In the genomic region with DNA sequence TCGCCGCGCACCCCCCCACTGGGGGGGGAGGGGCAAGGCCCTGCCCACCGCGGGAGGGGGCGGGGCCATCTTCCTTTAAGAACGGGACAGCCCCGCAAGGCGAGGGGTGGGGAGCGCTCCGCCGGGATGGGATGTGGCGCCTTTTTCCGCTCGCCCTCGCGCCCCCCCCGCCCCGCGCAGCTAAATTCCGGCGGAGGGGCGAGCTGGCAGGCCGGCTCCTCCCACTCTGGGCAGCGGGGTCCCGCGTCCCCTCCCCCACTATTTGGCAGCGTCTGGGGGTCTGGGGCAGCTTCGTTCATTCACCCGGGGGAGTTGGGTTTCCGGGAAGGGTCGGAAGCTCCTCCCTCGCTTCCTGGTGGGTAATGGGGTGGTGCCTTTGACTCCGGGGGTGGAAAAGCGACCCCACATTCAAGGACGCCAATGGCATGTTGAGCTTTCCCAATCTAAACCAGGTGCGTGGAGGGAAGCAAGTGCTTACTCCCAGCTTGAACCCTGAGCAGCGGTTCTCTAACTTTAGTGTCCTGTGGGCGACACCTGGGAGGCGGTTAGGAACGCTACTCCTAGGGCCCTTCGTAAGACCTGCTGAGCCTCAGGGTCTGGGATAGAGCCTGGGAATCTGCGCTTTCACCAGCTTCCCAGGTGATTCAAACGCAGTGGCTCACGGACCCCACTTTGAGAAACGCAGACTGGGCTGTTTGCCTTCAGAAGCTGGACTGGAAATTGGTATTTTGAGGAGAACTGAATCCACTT, we compare ENCODE assay signal across 8 cellular contexts. TPM values are rescaled to one million over a fixed set of nuclear protein-coding genes. Genes with fewer than 3 reads are reported as not detected.
DNase-seq lines count a peak whose midpoint lies in the region; ATAC-seq and TF ChIP-seq lines count a peak whose summit lies in the region.

No MANE protein-coding gene starts in this region.

- H3K36me3 ChIP-seq in WERI-Rb-1 (peaks cover 20% of the 10 kb centered on the region), mammary epithelial cell (ENCODE audit: insufficient read depth, low read length) (no peaks in the 10 kb centered on the region)

- peaks cover 38% of the 10 kb centered on the region for H3K4me1 ChIP-seq in mammary epithelial cell (ENCODE audit: insufficient read depth, low read length)

- intact Hi-C loops in mammary epithelial cell (cut with micrococcal nuclease): loop anchor here (1.0 to 2.0 kb wide), 2 partner anchors 126 to 152 kb away; partner anchors contain the start of genes PLAGL2 and POFUT1

- DNase-seq in AG20443 (ENCODE audit: low spot score): peak; percentile 88
- DNase-seq in NCI-H1105 treated with DMSO at 0.1 percent for 48 hours (lab: John Stamatoyannopoulos, UW): peak; percentile 21
- DNase-seq in WERI-Rb-1: peak; percentile 68
- DNase-seq in mammary epithelial cell: peak; percentile 44
- peak; percentile 58 to 62 (median 60) for DNase-seq in immature natural killer cell
- peak; percentile 79 for DNase-seq in stimulated activated CD4-positive, alpha-beta T cell treated with anti-CD3 and anti-CD28 coated beads, Interleukin-12 subunit alpha, Interleukin-12 subunit beta, amount 100 ng/mL, for 4 hours

- H3K27me3 Mint-ChIP-seq in immature natural killer cell (ENCODE audit: low read depth in 3 of 3): peaks cover 11 to 14% (median 11%) of the 10 kb centered on the region in 3 donors

- H3K9me3 Mint-ChIP-seq in immature natural killer cell: no peaks in the 10 kb centered on the region

- peak overlapping the region; percentile 30 for H2AFZ ChIP-seq in mammary epithelial cell (ENCODE audit: low read depth, low read length)

- peak overlapping the region; percentile 83 for H3K9ac ChIP-seq in mammary epithelial cell (ENCODE audit: insufficient read depth, low read length)

- peak overlapping the region; percentile 74 for H3K4me2 ChIP-seq in mammary epithelial cell (ENCODE audit: insufficient read depth, low read depth, low read length)

- peak overlapping the region; percentile 80 to 92 (median 90) for H3K27ac Mint-ChIP-seq in immature natural killer cell

- H3K27me3 ChIP-seq in WERI-Rb-1 (ENCODE audit: insufficient read depth, low read depth, severe bottlenecking): no peaks in the 10 kb centered on the region
- H3K27me3 ChIP-seq in mammary epithelial cell (ENCODE audit: insufficient read depth, low read length): no peaks in the 10 kb centered on the region

- ATAC-seq in GM19372 (IDR thresholded peaks at IDR 0.05; ENCODE audit: low read depth, unreplicated experiment) (peak; percentile 30), HG03442 (IDR thresholded peaks at IDR 0.05; ENCODE audit: unreplicated experiment) (no peak)

- peaks cover 55% of the 10 kb centered on the region for H3K79me2 ChIP-seq in mammary epithelial cell (ENCODE audit: insufficient read depth, low read length)

- H3K27ac ChIP-seq in WERI-Rb-1: peak overlapping the region; percentile 96
- peak overlapping the region; percentile 53 for H3K27ac ChIP-seq in mammary epithelial cell (ENCODE audit: insufficient read depth, low read depth, low read length)

- no peaks in the 10 kb centered on the region for H3K36me3 Mint-ChIP-seq in immature natural killer cell

- no peak for TF ChIP-seq CTCF in WERI-Rb-1 (IDR thresholded peaks at IDR 0.05; ENCODE audit: low read depth, low read length)
- no peak for TF ChIP-seq CTCF in mammary epithelial cell (conservative IDR thresholded peaks at IDR 0.05 in 1 of 2, IDR thresholded peaks at IDR 0.05 in 1 of 2; ENCODE audit: extremely low read depth in 1 of 2, insufficient read depth in 1 of 2, low read depth in 1 of 2, low read length in 2 of 2)

- peak overlapping the region; percentile 83 for H3K4me3 ChIP-seq in WERI-Rb-1 (ENCODE audit: low read depth, low read length)
- peak overlapping the region; percentile 46 to 70 (median 64) for H3K4me3 ChIP-seq in mammary epithelial cell (replicated peaks in 1 of 3; ENCODE audit: insufficient read depth in 1 of 3, low read depth in 2 of 3, low read length in 3 of 3)

- WGBS in mammary epithelial cell (ENCODE audit: low coverage, missing lambda C conversion rate): 2% methylated on average over 13 of the region's 46 CpGs

- peak overlapping the region; percentile 74 to 88 (median 85) for H3K4me3 Mint-ChIP-seq in immature natural killer cell

- CTCF ChIA-PET in mammary epithelial cell (lab: Charles Lee; ENCODE audit: low non-redundant PET): no interaction called here

- no peaks in the 10 kb centered on the region for H3K9me3 ChIP-seq in WERI-Rb-1 (ENCODE audit: severe bottlenecking)
- H3K9me3 ChIP-seq in mammary epithelial cell (replicated peaks; ENCODE audit: insufficient read depth, low read length): no peaks in the 10 kb centered on the region

- H3K4me1 Mint-ChIP-seq in immature natural killer cell: peaks cover 45 to 54% of the 10 kb centered on the region in 2 donors

- dilution Hi-C loops in mammary epithelial cell (cut with HindIII; ENCODE audit: low sequenced_read_pairs): no loop called here

- TSS peak; percentile 55 for BruUV-seq in mammary epithelial cell (replicated peaks; lab: Mats Ljungman, UMichigan)

- in situ Hi-C loops in mammary epithelial cell (cut with MboI; ENCODE audit: low sequenced_read_pairs in 2 of 2): no loop called here

- H4K20me1 ChIP-seq in mammary epithelial cell (ENCODE audit: insufficient read depth, low read length): no peaks in the 10 kb centered on the region

RNA-seq across cellular contexts. Expression of gene ASXL1, which starts 0.9 kb away (rescaled TPM):
- total RNA-seq in mammary epithelial cell: 10 to 100 TPM; 37.2 to 60.1 TPM
- 23.8 TPM for polyA plus RNA-seq in mammary epithelial cell
- 41.9 TPM for polyA minus RNA-seq in mammary epithelial cell
- 10 to 100 TPM in 1 of 3 donors, 1 to 10 TPM in 2; 2.9 to 11.0 (median 5.3) TPM for polyA plus RNA-seq in immature natural killer cell

Comparison
In these comparisons a context has a peak if more than half of its experiments do, and no peak if none do; other contexts are left out.
1. DNase-seq: peak in every context shown above with its lines; median percentile 88 in AG20443; 79 in stimulated activated CD4-positive, alpha-beta T cell treated with anti-CD3 and anti-CD28 coated beads, Interleukin-12 subunit alpha, Interleukin-12 subunit beta, amount 100 ng/mL, for 4 hours; 68 in WERI-Rb-1; 60 in immature natural killer cell; 44 in mammary epithelial cell; 21 in NCI-H1105 treated with DMSO at 0.1 percent for 48 hours.